8 cellular contexts compared by ENCODE assay signal in the genomic region with DNA sequence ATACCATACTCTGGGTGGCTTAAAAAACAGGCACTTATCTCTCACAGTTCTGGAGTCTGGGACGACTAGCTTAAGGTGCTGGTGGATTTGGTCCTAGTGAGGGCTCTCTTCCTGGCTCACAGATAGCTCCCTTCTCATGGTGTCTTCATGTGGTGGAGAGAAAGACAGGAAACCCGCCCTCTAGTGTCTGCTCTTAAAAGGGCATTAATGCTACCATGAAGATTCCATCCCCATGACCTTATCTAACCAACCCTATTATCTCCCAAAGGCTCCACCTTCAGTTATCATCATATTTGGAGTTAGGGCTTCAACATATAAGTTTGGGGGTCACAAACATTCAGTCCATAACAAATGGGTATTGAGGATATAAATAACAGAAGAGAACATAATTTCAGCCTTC.
A peak's percentile ranks its signal among the peaks of the same experiment; 100 is the strongest.
DNase-seq lines count a peak whose midpoint lies in the region; ATAC-seq, FAIRE-seq and TF ChIP-seq lines count a peak whose summit lies in the region.

No MANE protein-coding gene starts in this region.

- no peak overlapping the region for H3K4me3 ChIP-seq in vagina

- intact Hi-C loops in vagina (cut with DNase I), result no loop called here

- no peak overlapping the region for H2AFZ ChIP-seq in H9 (ENCODE audit: low read length)

- H2BK5ac ChIP-seq in H9 (ENCODE audit: insufficient read length, low read length), result no peak overlapping the region

- H3K27me3 ChIP-seq in H9 (ENCODE audit: insufficient read depth, low read length) (no peaks in the 10 kb centered on the region), vagina (no peaks in the 10 kb centered on the region)

- no CpG with 5 or more reads among the region's 2 CpGs for WGBS in H9 (ENCODE audit: extremely low coverage, insufficient read length, low lambda C conversion rate)

- H3K4me1 ChIP-seq in H9 (ENCODE audit: insufficient read depth, low read length) (no peaks in the 10 kb centered on the region), vagina (no peaks in the 10 kb centered on the region)

- H4K8ac ChIP-seq in H9 (replicated peaks; ENCODE audit: insufficient read length, low read depth, low read length), result no peak overlapping the region

- no peak overlapping the region for H3K4me3 Mint-ChIP-seq in H9

- no peak overlapping the region for H3K27ac Mint-ChIP-seq in H9

- H3K23me2 ChIP-seq in H9 (ENCODE audit: insufficient read length, low read depth, low read length, poor library complexity, severe bottlenecking), result no peaks in the 10 kb centered on the region

- H3K27ac ChIP-seq in H9 (ENCODE audit: insufficient read length, low read depth, low read length) (no peak overlapping the region), vagina (no peak overlapping the region)

- H3K9ac ChIP-seq in H9 (ENCODE audit: extremely low read depth, insufficient read length, low read length), result no peak overlapping the region

- no peak overlapping the region for H2BK12ac ChIP-seq in H9 (ENCODE audit: insufficient read length, low read depth, low read length)

- no peak overlapping the region for H3K56ac ChIP-seq in H9 (ENCODE audit: insufficient read length, low read depth, low read length)

- H3K79me2 ChIP-seq in H9 (ENCODE audit: insufficient read depth, low read length), result no peaks in the 10 kb centered on the region

- H4K91ac ChIP-seq in H9 (ENCODE audit: insufficient read length, low read depth, low read length), result no peak overlapping the region

- DNase-seq in EL, result peak; percentile 25
- DNase-seq in H9, result peak; percentile 43
- DNase-seq in NCI-H526 treated with DMSO at 0.1 percent for 48 hours (lab: John Stamatoyannopoulos, UW), result peak; percentile 41
- DNase-seq in foreskin melanocyte, result peak; percentile 3
- DNase-seq in NCI-H446 (lab: John Stamatoyannopoulos, UW), result no peak
- DNase-seq in vagina (ENCODE audit: extremely low spot score in 2 of 2), result no peak
- no peak for DNase-seq in GM12891 (ENCODE audit: insufficient read length, low spot score)

- no peak overlapping the region for H2BK20ac ChIP-seq in H9 (ENCODE audit: low read depth, low read length, poor library complexity, severe bottlenecking)

- H3K36me3 ChIP-seq in vagina, result no peaks in the 10 kb centered on the region

- H2AK5ac ChIP-seq in H9 (ENCODE audit: insufficient read length, low read length), result no peak overlapping the region

- H3K14ac ChIP-seq in H9 (ENCODE audit: insufficient read depth, low read length), result no peak overlapping the region

- H4K5ac ChIP-seq in H9 (ENCODE audit: insufficient read length, low read depth, low read length), result no peak overlapping the region

- H2BK15ac ChIP-seq in H9 (ENCODE audit: low read depth, low read length), result no peak overlapping the region

- peak; percentile 74 for TF ChIP-seq CTCF in H9 (conservative IDR thresholded peaks at IDR 0.05)
- TF ChIP-seq CTCF in vagina (IDR thresholded peaks at IDR 0.05), result no peak

- no peak overlapping the region for H3K23ac ChIP-seq in H9 (ENCODE audit: insufficient read length, low read depth, low read length)

- ATAC-seq in HG03095 (IDR thresholded peaks at IDR 0.05; ENCODE audit: unreplicated experiment), result no peak

- H3K9me3 ChIP-seq in H9 (ENCODE audit: control insufficient read depth, low read depth, low read length) (no peaks in the 10 kb centered on the region), vagina (no peaks in the 10 kb centered on the region)

- H3K4me1 Mint-ChIP-seq in H9, result no peaks in the 10 kb centered on the region

- no peaks in the 10 kb centered on the region for H3K9me3 Mint-ChIP-seq in H9

- TF ChIP-seq POLR2A in vagina (IDR thresholded peaks at IDR 0.05), result no peak
- TF ChIP-seq POLR2A in GM12891 (IDR thresholded peaks at IDR 0.05; ENCODE audit: low read depth, low read length), result no peak

- no peak overlapping the region for H3K18ac ChIP-seq in H9 (ENCODE audit: insufficient read length, low read depth, low read length)

- H4K20me1 ChIP-seq in H9 (ENCODE audit: control insufficient read depth, insufficient read depth, insufficient read length), result no peaks in the 10 kb centered on the region

- no peak overlapping the region for H3T11ph ChIP-seq in H9 (ENCODE audit: low read length)

- H3K27me3 Mint-ChIP-seq in H9 (ENCODE audit: low read depth), result no peaks in the 10 kb centered on the region

- H3K36me3 Mint-ChIP-seq in H9 (ENCODE audit: insufficient read depth in 1 of 3, low read depth in 3 of 3), result no peaks in the 10 kb centered on the region

- H3K79me1 ChIP-seq in H9 (ENCODE audit: insufficient read depth, low read depth, low read length, poor library complexity, severe bottlenecking), result no peaks in the 10 kb centered on the region

- FAIRE-seq in GM12891 (lab: Jason Lieb, UNC), result no peak

- no peak overlapping the region for H3K4ac ChIP-seq in H9 (ENCODE audit: low read depth, low read length)

- H2BK120ac ChIP-seq in H9 (ENCODE audit: low read depth, low read length, poor library complexity, severe bottlenecking), result no peak overlapping the region

- H3K4me2 ChIP-seq in H9 (ENCODE audit: insufficient read depth, insufficient read length, low read length), result no peak overlapping the region

TF ChIP-seq in GM12891, 5 proteins besides CTCF, POLR2A, EP300 and RAD21:
- TF ChIP-seq POLR2AphosphoS5 (IDR thresholded peaks at IDR 0.05; ENCODE audit: low read depth, low read length), result no peak
- TF ChIP-seq SPI1 (IDR thresholded peaks at IDR 0.05; ENCODE audit: low read depth, low read length), result no peak
- no peak for TF ChIP-seq TAF1 (IDR thresholded peaks at IDR 0.05; ENCODE audit: low read depth, low read length)
- no peak for TF ChIP-seq POU2F2 (IDR thresholded peaks at IDR 0.05; ENCODE audit: low read depth, low read length)
- no peak for TF ChIP-seq PAX5 (IDR thresholded peaks at IDR 0.05; ENCODE audit: insufficient read depth, low read length, severe bottlenecking)

Comparison
In these comparisons a context has a peak if more than half of its experiments do, and no peak if none do; other contexts are left out.
1. DNase-seq: peak in EL (single experiment), H9 (single experiment), NCI-H526 treated with DMSO at 0.1 percent for 48 hours (single experiment) and foreskin melanocyte (single experiment); none in NCI-H446 (0 of 2), vagina (0 of 2) and GM12891 (single experiment).